ENCODE assay signal across 35 cellular contexts in the genomic region with DNA sequence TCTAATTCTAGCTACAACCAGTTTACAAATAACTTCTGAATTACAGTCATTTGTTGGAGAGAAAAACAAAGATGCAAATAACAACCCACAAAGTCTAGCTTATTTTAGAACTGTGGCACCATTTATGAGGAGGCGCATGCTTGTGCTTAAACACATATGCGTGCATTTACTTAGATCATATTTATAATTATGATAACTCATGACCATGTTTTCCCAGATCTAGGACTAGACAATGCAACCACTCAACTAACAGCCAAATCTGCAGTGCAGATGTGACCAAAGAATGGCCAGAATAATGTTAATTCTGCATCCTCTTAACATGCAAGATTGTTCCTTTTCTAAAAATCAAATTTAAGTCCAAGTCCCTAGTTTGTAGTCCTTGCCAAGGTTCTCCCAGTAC.
"Had no signal": no experiment of that assay in that cellular context is flagged by ENCODE, and none has a peak within 500 bp of the region (broad histone marks: within the 10 kb centered on the region; RNA-seq: fewer than 3 reads in every experiment).

No MANE protein-coding gene starts in this region.

- H3K36me3 ChIP-seq: MG63 had no signal

- H3K4me3 ChIP-seq: MG63 had no signal

- H3K4me2 ChIP-seq: KMS-11 had no signal

- H3K27ac ChIP-seq: KMS-11 had no signal

- H3K9ac ChIP-seq: KMS-11 had no signal

- DNase-seq: Karpas-422, Kasumi-1, KBM-7, KG1, MG63, MM.1S, MV-4-11, NCI-H1048, NCI-H1092, NCI-H1092 treated with DMSO at 0.1 percent for 48 hours, NCI-H1105, NCI-H1105 treated with DMSO at 0.1 percent for 48 hours, NCI-H1417, NCI-H1417 treated with DMSO at 0.1 percent for 48 hours, NCI-H1436, NCI-H1436 treated with DMSO at 0.1 percent for 48 hours, NCI-H146, NCI-H1694, NCI-H1694 treated with DMSO at 0.1 percent for 48 hours, NCI-H187, NCI-H187 treated with DMSO at 0.1 percent for 48 hours, NCI-H1930, NCI-H2029, NCI-H2029 treated with DMSO at 0.1 percent for 48 hours, NCI-H2081, NCI-H2081 treated with DMSO at 0.1 percent for 48 hours, NCI-H2107, NCI-H2171, NCI-H2171 treated with DMSO at 0.1 percent for 48 hours, NCI-H2227 treated with DMSO at 0.1 percent for 48 hours, NCI-H226, NCI-H345, NCI-H446, NCI-H446 treated with DMSO at 0.1 percent for 48 hours had no signal

- H3K27me3 ChIP-seq: MG63 had no signal
